Comparison of ENCODE assay signal across 8 cellular contexts in the genomic region with DNA sequence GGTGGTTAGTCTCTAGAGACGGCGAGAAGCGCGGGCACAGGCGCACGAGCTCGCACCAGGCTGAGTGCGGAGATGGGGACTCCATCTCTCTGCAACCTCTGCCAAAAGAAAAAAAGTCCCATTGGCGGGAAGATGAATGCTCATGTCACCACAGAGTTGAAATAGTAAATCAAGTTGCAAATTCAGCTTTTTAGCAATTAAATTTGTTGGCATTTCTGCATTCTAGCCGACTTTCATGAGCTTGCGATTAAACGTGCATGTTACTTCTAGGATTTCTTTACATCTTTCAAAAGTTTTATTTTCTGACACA. TPM values are rescaled to one million over a fixed set of nuclear protein-coding genes. Genes with fewer than 3 reads are reported as not detected.
A peak's percentile ranks its signal among the peaks of the same experiment; 100 is the strongest.
DNase-seq lines count a peak whose midpoint lies in the region; ATAC-seq and TF ChIP-seq lines count a peak whose summit lies in the region.

No MANE protein-coding gene starts in this region.

- H3K27ac Mint-ChIP-seq in Calu3 (ENCODE audit: unreplicated experiment): peak overlapping the region; percentile 78

- TF ChIP-seq CTCF in Calu3 (IDR thresholded peaks at IDR 0.05; ENCODE audit: unreplicated experiment): no peak
- TF ChIP-seq CTCF in RWPE1 (conservative IDR thresholded peaks at IDR 0.05; ENCODE audit: low read depth): no peak

- POLR2A ChIA-PET in RWPE1 (lab: Yijun Ruan, JAX; ENCODE audit: low non-redundant PET): no interaction called here

- H3K4me1 Mint-ChIP-seq in Calu3 (ENCODE audit: low read depth, unreplicated experiment): peaks cover 9% of the 10 kb centered on the region

- H3K4me1 ChIP-seq in muscle layer of colon (ENCODE audit: insufficient read depth, low read length): no peaks in the 10 kb centered on the region

- H3K4me3 Mint-ChIP-seq in Calu3 (ENCODE audit: low read depth, unreplicated experiment): peak overlapping the region; percentile 93

- CTCF ChIA-PET in Calu3 (lab: Charles Lee) (interaction anchor here (1.0 kb wide), 1 partner anchor 47 kb away, joined by 3 read pairs; no protein-coding TSS in a partner anchor), RWPE1 (lab: Yijun Ruan, JAX) (interaction anchor here (0.5 kb wide), 1 partner anchor 1139 kb away, joined by 3 read pairs; no protein-coding TSS in a partner anchor)

- no peaks in the 10 kb centered on the region for H3K27me3 Mint-ChIP-seq in Calu3 (ENCODE audit: unreplicated experiment)

- H3K27ac ChIP-seq in RWPE1 (peak overlapping the region; percentile 89), muscle layer of colon (ENCODE audit: low read depth, low read length) (peak overlapping the region; percentile 76)

- DNase-seq in Calu3 (no peak), RWPE1 (ENCODE audit: low spot score) (no peak), retina (no peak), cerebellum (ENCODE audit: low spot score) (no peak)
- DNase-seq in effector CD4-positive, alpha-beta T cell: peak; percentile 29

- H3K9ac ChIP-seq in muscle layer of colon (ENCODE audit: low read length): peak overlapping the region; percentile 50

- peak; percentile 36 for ATAC-seq in GM19043 (IDR thresholded peaks at IDR 0.05; ENCODE audit: low read depth, unreplicated experiment)
- ATAC-seq in HG03175 (IDR thresholded peaks at IDR 0.05; ENCODE audit: unreplicated experiment): peak; percentile 49

- peaks cover 2% of the 10 kb centered on the region for H3K36me3 ChIP-seq in muscle layer of colon (ENCODE audit: insufficient read depth, low read length)

- no peaks in the 10 kb centered on the region for H3K27me3 ChIP-seq in muscle layer of colon (ENCODE audit: control insufficient read depth in 1 of 2, insufficient read depth in 2 of 2, low read length in 2 of 2)

- H3K36me3 Mint-ChIP-seq in Calu3 (ENCODE audit: insufficient read depth, unreplicated experiment): peaks cover 12% of the 10 kb centered on the region

- H3K4me3 ChIP-seq in muscle layer of colon (ENCODE audit: low read depth in 1 of 2, low read length in 2 of 2): peak overlapping the region; percentile 63 to 95

- intact Hi-C loops in Calu3 (cut with micrococcal nuclease; ENCODE audit: unreplicated experiment): no loop called here

- H3K9me3 ChIP-seq in muscle layer of colon (ENCODE audit: low read length): no peaks in the 10 kb centered on the region

- BruUV-seq in Calu3 (replicated peaks; lab: Mats Ljungman, UMichigan): no TSS peak

- no peaks in the 10 kb centered on the region for H3K9me3 Mint-ChIP-seq in Calu3 (ENCODE audit: low read depth, unreplicated experiment)

RNA-seq across cellular contexts. Expression of a gene that starts 0.6 kb away (rescaled TPM):
- total RNA-seq in Calu3 (2022): 7.4 and 8.8 TPM in 2 replicates
- 2.4 TPM for total RNA-seq in cerebellum

RNA-seq across cellular contexts. Expression of a gene that starts 18.6 kb away (rescaled TPM):
- 14.2 and 15.8 TPM in 2 replicates for total RNA-seq in Calu3 (2022)
- total RNA-seq in cerebellum: 69.6 TPM

RNA-seq across cellular contexts. Expression of a gene that starts 18.7 kb away (rescaled TPM):
- total RNA-seq in Calu3 (2022) (49.0 and 51.9 TPM in 2 replicates), cerebellum (27.9 TPM)
